7 cellular contexts compared by ENCODE assay signal in the genomic region with DNA sequence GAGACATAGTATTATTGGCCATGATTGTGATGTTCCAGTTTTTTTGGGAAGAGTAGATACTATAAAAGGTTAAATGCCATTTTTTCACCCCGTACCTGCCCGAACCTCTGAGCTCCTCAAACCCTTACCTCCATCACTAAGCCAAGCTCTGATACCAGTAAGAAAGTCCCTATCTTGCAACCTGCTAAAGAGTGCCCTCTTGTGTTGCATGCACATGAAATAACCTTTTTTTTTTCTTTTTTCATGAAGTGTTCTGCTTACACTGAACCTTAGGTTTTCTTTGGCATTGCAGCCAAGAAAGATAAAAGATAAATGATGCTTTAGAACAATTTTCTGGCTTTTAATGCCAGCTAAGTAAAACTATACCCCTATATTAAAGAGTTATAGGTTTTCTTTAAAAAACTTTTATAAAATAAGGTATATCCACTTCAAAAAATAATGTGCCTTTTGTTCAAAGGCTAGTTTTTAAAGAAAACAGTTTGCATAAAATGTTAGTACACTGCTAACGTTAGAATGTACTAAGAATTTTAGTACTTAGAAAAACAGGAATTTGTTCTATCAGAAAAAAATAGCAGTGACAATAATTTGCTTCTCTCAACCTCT.
DNase-seq lines count a peak whose midpoint lies in the region; ATAC-seq and TF ChIP-seq lines count a peak whose summit lies in the region.

No MANE protein-coding gene starts in this region.

- H3K4me3 Mint-ChIP-seq in stimulated activated effector memory CD8-positive, alpha-beta T cell treated with anti-CD3 and anti-CD28 coated beads, Interleukin-12 subunit alpha, Interleukin-12 subunit beta, amount 100 ng/mL, for 72 hours: no peak overlapping the region

- H3K4me1 Mint-ChIP-seq in stimulated activated effector memory CD8-positive, alpha-beta T cell treated with anti-CD3 and anti-CD28 coated beads, Interleukin-12 subunit alpha, Interleukin-12 subunit beta, amount 100 ng/mL, for 72 hours: no peaks in the 10 kb centered on the region

- in situ Hi-C loops in SK-MEL-5 (cut with HindIII; ENCODE audit: low pct_unique_long_range_greater_than_20kb, low sequenced_read_pairs): no loop called here

- no peaks in the 10 kb centered on the region for H3K9me3 Mint-ChIP-seq in stimulated activated effector memory CD8-positive, alpha-beta T cell treated with anti-CD3 and anti-CD28 coated beads, Interleukin-12 subunit alpha, Interleukin-12 subunit beta, amount 100 ng/mL, for 72 hours

- DNase-seq in SK-MEL-5 (ENCODE audit: low read depth, low spot score): peak; percentile 72
- DNase-seq in fibroblast of villous mesenchyme (ENCODE audit: low read depth): peak; percentile 65
- DNase-seq in stimulated activated effector memory CD8-positive, alpha-beta T cell treated with anti-CD3 and anti-CD28 coated beads, Interleukin-12 subunit alpha, Interleukin-12 subunit beta, amount 100 ng/mL, for 72 hours (ENCODE audit: low spot score in 2 of 2): no peak

- TF ChIP-seq CTCF in GM12872 (IDR thresholded peaks at IDR 0.05; ENCODE audit: insufficient read depth, low read depth, low read length) (peak; percentile 57), LNCAP (IDR thresholded peaks at IDR 0.05) (peak; percentile 72), fibroblast of villous mesenchyme (IDR thresholded peaks at IDR 0.05; ENCODE audit: insufficient read depth, low read depth, low read length) (peak; percentile 71)

- H3K36me3 Mint-ChIP-seq in stimulated activated effector memory CD8-positive, alpha-beta T cell treated with anti-CD3 and anti-CD28 coated beads, Interleukin-12 subunit alpha, Interleukin-12 subunit beta, amount 100 ng/mL, for 72 hours: no peaks in the 10 kb centered on the region

- peak; percentile 24 for ATAC-seq in stimulated activated effector memory CD8-positive, alpha-beta T cell treated with anti-CD3 and anti-CD28 coated beads, Interleukin-12 subunit alpha, Interleukin-12 subunit beta, amount 100 ng/mL, for 72 hours
- no peak for ATAC-seq in GM18907 (IDR thresholded peaks at IDR 0.05; ENCODE audit: unreplicated experiment)
- no peak for ATAC-seq in HG03108 (IDR thresholded peaks at IDR 0.05; ENCODE audit: unreplicated experiment)

- no peak overlapping the region for H3K4me3 ChIP-seq in fibroblast of villous mesenchyme (ENCODE audit: low read depth, low read length)

- no peak overlapping the region for H3K27ac Mint-ChIP-seq in stimulated activated effector memory CD8-positive, alpha-beta T cell treated with anti-CD3 and anti-CD28 coated beads, Interleukin-12 subunit alpha, Interleukin-12 subunit beta, amount 100 ng/mL, for 72 hours

Comparison
In these comparisons a context has a peak if more than half of its experiments do, and no peak if none do; other contexts are left out.
1. DNase-seq: peak in SK-MEL-5 (single experiment) and fibroblast of villous mesenchyme (single experiment); none in stimulated activated effector memory CD8-positive, alpha-beta T cell treated with anti-CD3 and anti-CD28 coated beads, Interleukin-12 subunit alpha, Interleukin-12 subunit beta, amount 100 ng/mL, for 72 hours (0 of 2).
2. Peak in every context shown above with its lines, with median percentiles within 50 percentile points of each other: CTCF ChIP-seq.